8 cellular contexts compared by ENCODE assay signal in the genomic region with DNA sequence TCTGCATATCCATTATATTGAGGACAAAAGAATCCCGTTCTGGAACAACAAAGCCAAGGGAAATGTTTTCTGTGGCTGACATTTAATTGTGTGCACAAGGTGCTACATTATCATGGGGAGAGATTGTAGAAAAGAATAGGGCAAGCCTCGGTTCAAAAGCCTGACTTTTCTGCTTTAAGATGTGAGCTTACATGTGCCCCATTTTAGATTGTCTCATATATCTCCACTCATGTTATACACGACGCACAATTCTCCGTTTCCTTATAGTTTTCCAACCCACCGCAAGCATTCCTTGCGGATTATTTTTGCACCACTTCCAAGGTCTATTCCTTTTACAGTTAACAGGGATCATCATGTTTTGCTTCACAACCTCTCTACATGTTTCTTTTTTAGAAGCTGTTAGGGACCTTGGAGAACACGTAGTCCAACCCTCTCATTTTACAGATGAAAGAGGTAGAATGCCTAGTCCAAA.
DNase-seq lines count a peak whose midpoint lies in the region; ATAC-seq and TF ChIP-seq lines count a peak whose summit lies in the region.

No MANE protein-coding gene starts in this region.

- H3K27ac Mint-ChIP-seq in CD8-positive, alpha-beta memory T cell, result no peak overlapping the region
- H3K27ac Mint-ChIP-seq in endodermal cell, result peak overlapping the region; percentile 2

- POLR2A ChIA-PET in CD8-positive, alpha-beta memory T cell (lab: Charles Lee), result no interaction called here
- POLR2A ChIA-PET in PC-3 (lab: Charles Lee; ENCODE audit: unreplicated experiment), result no interaction called here

- H3K36me3 Mint-ChIP-seq in CD8-positive, alpha-beta memory T cell, result no peaks in the 10 kb centered on the region
- H3K36me3 Mint-ChIP-seq in endodermal cell (ENCODE audit: low read depth), result no peaks in the 10 kb centered on the region

- H3K4me1 Mint-ChIP-seq in CD8-positive, alpha-beta memory T cell, result peaks cover 7 to 9% (median 9%) of the 10 kb centered on the region in 3 donors
- peaks cover 52% of the 10 kb centered on the region for H3K4me1 Mint-ChIP-seq in endodermal cell

- TF ChIP-seq CTCF in PC-3 (conservative IDR thresholded peaks at IDR 0.05; ENCODE audit: low read depth, low read length) (no peak), endodermal cell (conservative IDR thresholded peaks at IDR 0.05) (no peak), prostate gland (IDR thresholded peaks at IDR 0.05) (no peak)

- no peak for DNase-seq in CD8-positive, alpha-beta memory T cell
- no peak for DNase-seq in PC-3
- no peak for DNase-seq in endodermal cell
- no peak for DNase-seq in prostate gland (ENCODE audit: low spot score)
- DNase-seq in NCI-H2107 treated with DMSO at 0.1 percent for 48 hours (lab: John Stamatoyannopoulos, UW; ENCODE audit: unreplicated experiment), result no peak
- no peak for DNase-seq in GF-D8 (lab: John Stamatoyannopoulos, UW)
- DNase-seq in SW 1271 (lab: John Stamatoyannopoulos, UW), result no peak

- CTCF ChIA-PET in CD8-positive, alpha-beta memory T cell (lab: Charles Lee), result interaction anchor here (0.6 to 5.8 kb wide), 22 partner anchors 9 to 650 kb away, joined by 3 to 54 read pairs (median 4); no protein-coding TSS in a partner anchor
- CTCF ChIA-PET in PC-3 (lab: Charles Lee), result interaction anchor here (0.8 to 1.0 kb wide), 2 partner anchors 103 to 205 kb away, joined by 3 to 4 read pairs; no protein-coding TSS in a partner anchor

- H3K9me2 ChIP-seq in PC-3 (replicated peaks; ENCODE audit: low read length), result no peaks in the 10 kb centered on the region

- H3K4me2 ChIP-seq in PC-3 (ENCODE audit: low read length), result peak overlapping the region; percentile 80

- intact Hi-C loops in PC-3 (cut with micrococcal nuclease) (loop anchor here (1.0 to 5.0 kb wide), 6 partner anchors 73 to 596 kb away; no protein-coding TSS in a partner anchor), prostate gland (cut with DNase I) (loop anchor here (1.0 to 10.0 kb wide), 8 partner anchors 43 to 586 kb away; partner anchors contain the start of genes MAML3 and MGST2)

- no peaks in the 10 kb centered on the region for H3K9me3 ChIP-seq in CD8-positive, alpha-beta memory T cell (ENCODE audit: low read length)
- H3K9me3 ChIP-seq in PC-3 (ENCODE audit: low read length), result no peaks in the 10 kb centered on the region
- no peaks in the 10 kb centered on the region for H3K9me3 ChIP-seq in endodermal cell (ENCODE audit: control insufficient read depth, low read length)
- H3K9me3 ChIP-seq in prostate gland, result no peaks in the 10 kb centered on the region

- no peaks in the 10 kb centered on the region for H3F3A ChIP-seq in PC-3 (ENCODE audit: low read length, unreplicated experiment)

- H3K4me3 Mint-ChIP-seq in CD8-positive, alpha-beta memory T cell, result peak overlapping the region; percentile 49 to 82 (median 75)
- H3K4me3 Mint-ChIP-seq in endodermal cell, result peak overlapping the region; percentile 55

- ATAC-seq in PC-3 (no peak), HG03432 (IDR thresholded peaks at IDR 0.05; ENCODE audit: unreplicated experiment) (no peak)

- H3K4me1 ChIP-seq in CD8-positive, alpha-beta memory T cell (ENCODE audit: insufficient read depth, low read length), result no peaks in the 10 kb centered on the region
- H3K4me1 ChIP-seq in PC-3 (ENCODE audit: insufficient read depth, low read length), result peaks cover 59% of the 10 kb centered on the region
- H3K4me1 ChIP-seq in endodermal cell (ENCODE audit: control insufficient read depth, insufficient read depth, low read length), result peaks cover 20% of the 10 kb centered on the region
- H3K4me1 ChIP-seq in prostate gland (replicated peaks), result peaks cover 16% of the 10 kb centered on the region

- no peak overlapping the region for H2AFZ ChIP-seq in PC-3 (ENCODE audit: low read length)

- H3K27me3 Mint-ChIP-seq in CD8-positive, alpha-beta memory T cell, result peaks cover 28 to 47% of the 10 kb centered on the region in 2 donors
- peaks cover 13% of the 10 kb centered on the region for H3K27me3 Mint-ChIP-seq in endodermal cell (ENCODE audit: insufficient read depth)

- H3K9ac ChIP-seq in PC-3 (ENCODE audit: low read length) (no peak overlapping the region), endodermal cell (ENCODE audit: extremely low read depth, low read length, poor library complexity, severe bottlenecking) (peak overlapping the region; percentile 21)

- BruUV-seq in PC-3 (replicated peaks; lab: Mats Ljungman, UMichigan), result no TSS peak

- no peaks in the 10 kb centered on the region for H3K36me3 ChIP-seq in CD8-positive, alpha-beta memory T cell (ENCODE audit: insufficient read depth, low read length)
- no peaks in the 10 kb centered on the region for H3K36me3 ChIP-seq in PC-3 (ENCODE audit: low read depth, low read length)
- no peaks in the 10 kb centered on the region for H3K36me3 ChIP-seq in endodermal cell (ENCODE audit: control insufficient read depth, insufficient read depth, low read length)
- no peaks in the 10 kb centered on the region for H3K36me3 ChIP-seq in prostate gland

- H3K9me3 Mint-ChIP-seq in CD8-positive, alpha-beta memory T cell, result no peaks in the 10 kb centered on the region
- H3K9me3 Mint-ChIP-seq in endodermal cell, result no peaks in the 10 kb centered on the region

- H4K20me1 ChIP-seq in PC-3 (ENCODE audit: low read length), result no peaks in the 10 kb centered on the region

- no peak for TF ChIP-seq POLR2A in prostate gland (IDR thresholded peaks at IDR 0.05)

- H3K27me3 ChIP-seq in CD8-positive, alpha-beta memory T cell (ENCODE audit: insufficient read depth, low read length, poor library complexity, severe bottlenecking), result peaks cover 19% of the 10 kb centered on the region
- H3K27me3 ChIP-seq in PC-3 (ENCODE audit: low read length) (no peaks in the 10 kb centered on the region), endodermal cell (ENCODE audit: control insufficient read depth, insufficient read depth, low read length, poor library complexity, severe bottlenecking) (peaks cover 5% of the 10 kb centered on the region), prostate gland (replicated peaks; ENCODE audit: insufficient read depth) (no peaks in the 10 kb centered on the region)

- 66 to 67% methylated on average over 6 to 8 of the region's 8 CpGs for WGBS in endodermal cell (ENCODE audit: insufficient coverage in 1 of 2, insufficient read length in 1 of 2), 2 experiments
- WGBS in prostate gland, result 24% methylated on average over 8 of the region's 8 CpGs

- H3K4me3 ChIP-seq in CD8-positive, alpha-beta memory T cell (ENCODE audit: low read length), result no peak overlapping the region
- H3K4me3 ChIP-seq in PC-3 (ENCODE audit: low read length), result peak overlapping the region; percentile 59; the same call in 1 of the 2 replicates
- no peak overlapping the region for H3K4me3 ChIP-seq in endodermal cell (ENCODE audit: low read length)
- peak overlapping the region in 1 of 2 donors; percentile 64 for H3K4me3 ChIP-seq in prostate gland

- no peak overlapping the region for H3K27ac ChIP-seq in CD8-positive, alpha-beta memory T cell (ENCODE audit: low read depth, low read length)
- H3K27ac ChIP-seq in PC-3 (ENCODE audit: low read length) (peak overlapping the region; percentile 68; the same call in 1 of the 2 replicates), endodermal cell (ENCODE audit: low read depth, low read length) (no peak overlapping the region), prostate gland (peak overlapping the region; percentile 91 to 96)

- no peaks in the 10 kb centered on the region for H3K79me2 ChIP-seq in PC-3 (ENCODE audit: low read length)

Comparison
In these comparisons a context has a peak if more than half of its experiments do, and no peak if none do; other contexts are left out.
1. H3K27ac ChIP-seq: peak in PC-3 (single experiment) and prostate gland (2 of 2); none in CD8-positive, alpha-beta memory T cell (single experiment) and endodermal cell (single experiment).